ENCODE assay signal across 23 cellular contexts in genomic region chr3:190000861-190001196, GRCh38.
DNase-seq lines count a peak whose midpoint lies in the region; ATAC-seq, FAIRE-seq and TF ChIP-seq lines count a peak whose summit lies in the region.
"Had no signal": no experiment of that assay in that cellular context is flagged by ENCODE, and none has a peak within 500 bp of the region (broad histone marks: within the 10 kb centered on the region; RNA-seq: fewer than 3 reads in every experiment).

No MANE protein-coding gene starts in this region.

- TF ChIP-seq CTCF in A549 (IDR thresholded peaks at IDR 0.05) = no peak
- no peak for TF ChIP-seq CTCF in choroid plexus epithelial cell (conservative IDR thresholded peaks at IDR 0.05; ENCODE audit: low read depth, low read length)
- no peak for TF ChIP-seq CTCF in neural progenitor cell (IDR thresholded peaks at IDR 0.05)

- H3K9me3 ChIP-seq in A549 (no peaks in the 10 kb centered on the region), HUES6 (ENCODE audit: control insufficient read depth, insufficient read depth, low read depth, low read length) (no peaks in the 10 kb centered on the region), neural progenitor cell (ENCODE audit: low read depth) (no peaks in the 10 kb centered on the region)
- H3K9me3 ChIP-seq: BE2C, right lobe of liver, stomach, transverse colon had no signal

- ATAC-seq in A549 = peak in 1 of 2 experiments; percentile 15; a peak in 3 of 6 replicates
- ATAC-seq: right lobe of liver had no signal

- H3K4me3 Mint-ChIP-seq in neural progenitor cell = no peak overlapping the region
- no peak overlapping the region for H3K4me3 Mint-ChIP-seq in activated naive CD8-positive, alpha-beta T cell treated with anti-CD3 and anti-CD28 coated beads for 36 hours
- H3K4me3 Mint-ChIP-seq: activated naive CD4-positive, alpha-beta T cell treated with anti-CD3 and anti-CD28 coated beads for 36 hours; dendritic cell treated with granulocyte-macrophage colony-stimulating factor and Interleukin-4, amounts not matched to agents 40 ng/mL and 50 ng/mL, for 4 days; naive B cell had no signal

- H2AFZ ChIP-seq in neural progenitor cell (replicated peaks) = peak overlapping the region; percentile 70
- H2AFZ ChIP-seq: parathyroid adenoma had no signal

- H3K4me1 Mint-ChIP-seq in neural progenitor cell = peaks cover 20% of the 10 kb centered on the region
- H3K4me1 Mint-ChIP-seq in activated naive CD8-positive, alpha-beta T cell treated with anti-CD3 and anti-CD28 coated beads for 36 hours = no peaks in the 10 kb centered on the region
- H3K4me1 Mint-ChIP-seq: naive B cell had no signal

- H3K9me3 Mint-ChIP-seq in neural progenitor cell = no peaks in the 10 kb centered on the region
- H3K9me3 Mint-ChIP-seq in activated naive CD8-positive, alpha-beta T cell treated with anti-CD3 and anti-CD28 coated beads for 36 hours = no peaks in the 10 kb centered on the region
- H3K9me3 Mint-ChIP-seq: activated naive CD4-positive, alpha-beta T cell treated with anti-CD3 and anti-CD28 coated beads for 36 hours; dendritic cell treated with granulocyte-macrophage colony-stimulating factor and Interleukin-4, amounts not matched to agents 40 ng/mL and 50 ng/mL, for 4 days had no signal

- TF ChIP-seq EP300 in A549 (IDR thresholded peaks at IDR 0.05) = no peak

- DNase-seq in A549 (ENCODE audit: low read depth in 1 of 2, low spot score in 1 of 2) (no peak), choroid plexus epithelial cell (ENCODE audit: low read depth) (no peak), neural progenitor cell (ENCODE audit: low spot score) (no peak), HPDE6-E6E7 (ENCODE audit: extremely low spot score) (no peak), ecto neural progenitor cell (ENCODE audit: low spot score) (no peak)
- DNase-seq in activated naive CD8-positive, alpha-beta T cell treated with anti-CD3 and anti-CD28 coated beads for 36 hours = no peak
- DNase-seq in stimulated activated naive CD4-positive, alpha-beta T cell (lab: John Stamatoyannopoulos, UW) = no peak
- DNase-seq: activated naive CD4-positive, alpha-beta T cell treated with anti-CD3 and anti-CD28 coated beads for 36 hours; amygdala; BE2C; DMS79; HCEC 1CT; naive B cell; NCI-H1105; NCI-H2081; NCI-H82; right lobe of liver; stomach; transverse colon had no signal

- no peak overlapping the region for H3K9ac ChIP-seq in HUES6 (ENCODE audit: low read length)
- no peak overlapping the region for H3K9ac ChIP-seq in neural progenitor cell
- H3K9ac ChIP-seq: parathyroid adenoma had no signal

- no peaks in the 10 kb centered on the region for H4K20me1 ChIP-seq in neural progenitor cell (ENCODE audit: low read depth)

- H3K27ac ChIP-seq in A549 (peak overlapping the region; percentile 74 to 86), HUES6 (ENCODE audit: low read depth, low read length) (peak overlapping the region; percentile 16; the same call in 1 of the 2 replicates), neural progenitor cell (no peak overlapping the region)
- H3K27ac ChIP-seq: parathyroid adenoma, right lobe of liver, stomach, transverse colon, VCaP had no signal

- H3K36me3 ChIP-seq in HUES6 (ENCODE audit: control insufficient read depth, insufficient read depth, low read length) (no peaks in the 10 kb centered on the region), neural progenitor cell (no peaks in the 10 kb centered on the region)
- H3K36me3 ChIP-seq: BE2C, right lobe of liver, stomach, transverse colon had no signal

- POLR2A ChIA-PET in A549 (lab: Yijun Ruan, JAX) = no interaction called here

- TF ChIP-seq RAD21 in A549 (conservative IDR thresholded peaks at IDR 0.05 in 1 of 2, IDR thresholded peaks at IDR 0.05 in 1 of 2) = peak; percentile 26 to 38; a peak in 2 of 5 replicates

- WGBS in A549 (ENCODE audit: missing lambda C conversion rate) = 24% methylated on average over 5 of the region's 5 CpGs

- H3K27me3 Mint-ChIP-seq in neural progenitor cell (ENCODE audit: insufficient read depth, low read depth) = no peaks in the 10 kb centered on the region
- peaks cover 20% of the 10 kb centered on the region for H3K27me3 Mint-ChIP-seq in activated naive CD8-positive, alpha-beta T cell treated with anti-CD3 and anti-CD28 coated beads for 36 hours
- H3K27me3 Mint-ChIP-seq: dendritic cell treated with granulocyte-macrophage colony-stimulating factor and Interleukin-4, amounts not matched to agents 40 ng/mL and 50 ng/mL, for 4 days; naive B cell had no signal

- no peak for FAIRE-seq in A549 (lab: Jason Lieb, UNC)

- H3K4me3 ChIP-seq in A549 = peak overlapping the region; percentile 23
- 0 out of 2 replicates have a peak overlapping the region, but pooled peaks have one; percentile 2 for H3K4me3 ChIP-seq in HUES6 (ENCODE audit: low read depth, low read length)
- H3K4me3 ChIP-seq in choroid plexus epithelial cell (ENCODE audit: low read depth, low read length) = peak overlapping the region; percentile 15
- no peak overlapping the region for H3K4me3 ChIP-seq in neural progenitor cell
- H3K4me3 ChIP-seq: right lobe of liver, stomach, transverse colon had no signal

- H3K79me2 ChIP-seq in neural progenitor cell (ENCODE audit: low read depth) = no peaks in the 10 kb centered on the region
- H3K79me2 ChIP-seq: parathyroid adenoma had no signal

- H3K27me3 ChIP-seq in HUES6 (ENCODE audit: control insufficient read depth, insufficient read depth, low read length) (no peaks in the 10 kb centered on the region), neural progenitor cell (no peaks in the 10 kb centered on the region)
- H3K27me3 ChIP-seq: BE2C, right lobe of liver, stomach, transverse colon had no signal

- no peaks in the 10 kb centered on the region for H3F3A ChIP-seq in neural progenitor cell (ENCODE audit: low read depth)

- H3K4me2 ChIP-seq in A549 (peak overlapping the region; percentile 73), neural progenitor cell (peak overlapping the region; percentile 43)

- peaks cover 65% of the 10 kb centered on the region for H3K4me1 ChIP-seq in A549
- H3K4me1 ChIP-seq in HUES6 (ENCODE audit: control insufficient read depth, insufficient read depth, low read length) = peaks cover 24% of the 10 kb centered on the region
- peaks cover 11% of the 10 kb centered on the region for H3K4me1 ChIP-seq in neural progenitor cell
- H3K4me1 ChIP-seq: BE2C, parathyroid adenoma, right lobe of liver had no signal

- CTCF ChIA-PET in A549 (lab: Yijun Ruan, JAX) = interaction anchor here (0.5 to 1.3 kb wide), 2 partner anchors 116 to 424 kb away, joined by 3 to 4 read pairs; no protein-coding TSS in a partner anchor

- no peak overlapping the region for H3K27ac Mint-ChIP-seq in neural progenitor cell
- H3K27ac Mint-ChIP-seq in activated naive CD8-positive, alpha-beta T cell treated with anti-CD3 and anti-CD28 coated beads for 36 hours = no peak overlapping the region
- H3K27ac Mint-ChIP-seq: activated naive CD4-positive, alpha-beta T cell treated with anti-CD3 and anti-CD28 coated beads for 36 hours; dendritic cell treated with granulocyte-macrophage colony-stimulating factor and Interleukin-4, amounts not matched to agents 40 ng/mL and 50 ng/mL, for 4 days; naive B cell had no signal

- no peaks in the 10 kb centered on the region for H3K36me3 Mint-ChIP-seq in neural progenitor cell
- no peaks in the 10 kb centered on the region for H3K36me3 Mint-ChIP-seq in activated naive CD8-positive, alpha-beta T cell treated with anti-CD3 and anti-CD28 coated beads for 36 hours
- H3K36me3 Mint-ChIP-seq: naive B cell had no signal

- TF ChIP-seq POLR2A in A549 (IDR thresholded peaks at IDR 0.05; ENCODE audit: low read length) = no peak

TF ChIP-seq in A549, 52 proteins besides CTCF, POLR2A, EP300 and RAD21 (continues in another document):
- TF ChIP-seq JUN (IDR thresholded peaks at IDR 0.05) (no peak), MYC (IDR thresholded peaks at IDR 0.05; ENCODE audit: borderline replicate concordance, low read length) (no peak), ELK1 (IDR thresholded peaks at IDR 0.05; ENCODE audit: low read depth, low read length) (no peak), JUNB (IDR thresholded peaks at IDR 0.05) (no peak), ZSCAN20 (CRISPR knock-in tag; IDR thresholded peaks at IDR 0.05) (no peak), ESRRA (IDR thresholded peaks at IDR 0.05; ENCODE audit: borderline replicate concordance, low read length) (no peak), CBX2 (IDR thresholded peaks at IDR 0.05; ENCODE audit: borderline replicate concordance, low read depth) (no peak), FOSL2 (IDR thresholded peaks at IDR 0.05) (no peak), FOSL2 (CRISPR knock-in tag; IDR thresholded peaks at IDR 0.05) (no peak)
- TF ChIP-seq, protein P1, sequence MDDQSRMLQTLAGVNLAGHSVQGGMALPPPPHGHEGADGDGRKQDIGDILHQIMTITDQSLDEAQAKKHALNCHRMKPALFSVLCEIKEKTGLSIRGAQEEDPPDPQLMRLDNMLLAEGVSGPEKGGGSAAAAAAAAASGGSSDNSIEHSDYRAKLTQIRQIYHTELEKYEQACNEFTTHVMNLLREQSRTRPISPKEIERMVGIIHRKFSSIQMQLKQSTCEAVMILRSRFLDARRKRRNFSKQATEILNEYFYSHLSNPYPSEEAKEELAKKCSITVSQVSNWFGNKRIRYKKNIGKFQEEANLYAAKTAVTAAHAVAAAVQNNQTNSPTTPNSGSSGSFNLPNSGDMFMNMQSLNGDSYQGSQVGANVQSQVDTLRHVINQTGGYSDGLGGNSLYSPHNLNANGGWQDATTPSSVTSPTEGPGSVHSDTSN (IDR thresholded peaks at IDR 0.05) = no peak
